34 cellular contexts compared by ENCODE assay signal in the genomic region with DNA sequence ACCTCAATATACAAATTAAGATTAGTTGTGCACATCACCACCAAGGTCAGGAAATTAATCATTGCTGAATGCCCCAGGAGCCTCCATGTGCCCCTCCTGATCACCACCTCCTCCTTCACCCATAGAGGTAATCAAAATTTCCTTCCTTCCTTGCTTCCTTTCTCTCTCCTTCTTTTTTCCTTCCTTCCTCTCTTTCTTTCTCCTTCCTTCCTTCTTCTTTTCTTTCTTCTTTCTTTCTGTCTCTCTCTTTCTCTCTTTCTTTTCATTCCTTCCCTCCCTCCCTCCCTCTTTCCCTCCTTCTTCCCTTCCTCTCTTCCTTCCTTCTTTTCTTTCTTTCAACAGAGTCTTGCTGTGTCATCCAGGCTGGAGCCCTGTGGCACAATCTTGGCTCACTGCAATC.
"Had no signal": no experiment of that assay in that cellular context is flagged by ENCODE, and none has a peak within 500 bp of the region (broad histone marks: within the 10 kb centered on the region; RNA-seq: fewer than 3 reads in every experiment).

No MANE protein-coding gene starts in this region.

- H3K4me3 Mint-ChIP-seq: activated B cell treated with CpG ODN at 0.5 μM for 24 hours; activated CD4-positive, alpha-beta memory T cell treated with anti-CD3 and anti-CD28 coated beads for 36 hours; activated CD4-positive, alpha-beta T cell treated with anti-CD3 and anti-CD28 coated beads, Interleukin-2, amount 10 ng/mL, durations not matched to agents 24 days and 14 days; activated CD8-positive, alpha-beta T cell treated with anti-CD3 and anti-CD28 coated beads for 36 hours; activated naive CD4-positive, alpha-beta T cell treated with anti-CD3 and anti-CD28 coated beads for 36 hours; activated naive CD8-positive, alpha-beta T cell treated with anti-CD3 and anti-CD28 coated beads for 36 hours; activated T-cell treated with anti-CD3 and anti-CD28 coated beads, Interleukin-2, amount 50 U/mL, for 4 hours; brain; T-helper 2 cell treated with Interferon-gamma antibody and Interleukin-4, amounts not matched to agents 5 μg/mL and 100 μg/mL, for 36 hours had no signal

- ATAC-seq: activated CD8-positive, alpha-beta T cell treated with anti-CD3 and anti-CD28 coated beads for 36 hours; activated naive CD4-positive, alpha-beta T cell treated with anti-CD3 and anti-CD28 coated beads, Interleukin-2, amount 50 U/mL, for 72 hours; activated T-cell treated with anti-CD3 and anti-CD28 coated beads, Interleukin-2, amount 50 U/mL, for 4 hours had no signal

- H3K27ac ChIP-seq: adrenal gland, ascending aorta, cardiac muscle cell, VCaP had no signal

- H3K4me1 ChIP-seq: adrenal gland, ascending aorta had no signal

- H3K9me3 ChIP-seq: adrenal gland, ascending aorta had no signal

- H3K4me3 ChIP-seq: adrenal gland, ascending aorta, cardiac muscle cell had no signal

- H3K27me3 Mint-ChIP-seq: activated B cell treated with CpG ODN at 0.5 μM for 24 hours had no signal

- H3K9me3 Mint-ChIP-seq: activated B cell treated with CpG ODN at 0.5 μM for 24 hours had no signal

- H3K36me3 ChIP-seq: adrenal gland, ascending aorta, cardiac muscle cell had no signal

- H3K36me3 Mint-ChIP-seq: activated naive CD4-positive, alpha-beta T cell treated with anti-CD3 and anti-CD28 coated beads, Interleukin-2, amount 50 U/mL, for 72 hours; activated naive CD8-positive, alpha-beta T cell treated with anti-CD3 and anti-CD28 coated beads for 36 hours; brain had no signal

- FAIRE-seq: bronchial epithelial cell, colon, TTC549 had no signal

- H3K4me1 Mint-ChIP-seq: activated naive CD8-positive, alpha-beta T cell treated with anti-CD3 and anti-CD28 coated beads for 36 hours; brain had no signal

- H3K27ac Mint-ChIP-seq: activated B cell treated with CpG ODN at 0.5 μM for 24 hours; activated CD4-positive, alpha-beta memory T cell treated with anti-CD3 and anti-CD28 coated beads for 36 hours; activated CD4-positive, alpha-beta T cell treated with anti-CD3 and anti-CD28 coated beads, Interleukin-2, amount 10 ng/mL, durations not matched to agents 24 days and 14 days; activated CD8-positive, alpha-beta T cell treated with anti-CD3 and anti-CD28 coated beads for 36 hours; activated naive CD4-positive, alpha-beta T cell treated with anti-CD3 and anti-CD28 coated beads for 36 hours; activated naive CD4-positive, alpha-beta T cell treated with anti-CD3 and anti-CD28 coated beads, Interleukin-2, amount 50 U/mL, for 72 hours; activated naive CD8-positive, alpha-beta T cell treated with anti-CD3 and anti-CD28 coated beads for 36 hours; activated T-helper 2 cell treated with anti-CD3 and anti-CD28 coated beads, Interferon-gamma antibody, Interleukin-2, Interleukin-4, amounts not matched to agents 10 μg/mL and 5 μg/mL and 100 μg/mL, durations not matched to agents 14 hours and 24 hours and 36 hours; brain; T-helper 2 cell treated with Interferon-gamma antibody and Interleukin-4, amounts not matched to agents 5 μg/mL and 100 μg/mL, for 36 hours had no signal

- DNase-seq: activated B cell treated with CpG ODN at 0.5 μM for 24 hours; activated CD4-positive, alpha-beta memory T cell treated with anti-CD3 and anti-CD28 coated beads for 36 hours; activated CD4-positive, alpha-beta T cell treated with anti-CD3 and anti-CD28 coated beads for 4 hours; activated CD4-positive, alpha-beta T cell treated with anti-CD3 and anti-CD28 coated beads, Interleukin-2, amount 10 ng/mL, durations not matched to agents 24 days and 14 days; activated CD4-positive, alpha-beta T cell treated with anti-CD3 and anti-CD28 coated beads, Interleukin-2, amount 50 U/mL, for 1 hour; activated CD4-positive, alpha-beta T cell treated with anti-CD3 and anti-CD28 coated beads, Interleukin-2, amount 50 U/mL, for 4 hours; activated CD4-positive, CD25-positive, alpha-beta regulatory T cell treated with anti-CD3 and anti-CD28 coated beads, Interleukin-2, amount 50 U/mL, for 72 hours; activated CD8-positive, alpha-beta memory T cell treated with anti-CD3 and anti-CD28 coated beads, Interleukin-2, amount 50 U/mL, for 4 hours; activated CD8-positive, alpha-beta T cell treated with anti-CD3 and anti-CD28 coated beads for 36 hours; activated effector memory CD4-positive, alpha-beta T cell treated with anti-CD3 and anti-CD28 coated beads, Interleukin-2, amount 50 U/mL, for 16 hours; activated gamma-delta T cell treated with Interleukin-2 at 50 U/mL for 16 hours; activated naive CD4-positive, alpha-beta T cell; activated naive CD4-positive, alpha-beta T cell treated with anti-CD3 and anti-CD28 coated beads for 36 hours; activated naive CD4-positive, alpha-beta T cell treated with anti-CD3 and anti-CD28 coated beads, Interleukin-2, amount 50 U/mL, for 16 hours; activated naive CD8-positive, alpha-beta T cell treated with anti-CD3 and anti-CD28 coated beads for 36 hours; activated T-cell treated with anti-CD3 and anti-CD28 coated beads for 4 hours; activated T-cell treated with anti-CD3 and anti-CD28 coated beads, Interleukin-2, amount 50 U/mL, for 1 hour; activated T-cell treated with anti-CD3 and anti-CD28 coated beads, Interleukin-2, amount 50 U/mL, for 4 hours; adrenal gland; amygdala; anterior cingulate cortex; caudate nucleus; T-helper 2 cell; T-helper 9 cell had no signal

- H3K27me3 ChIP-seq: adrenal gland, ascending aorta, cardiac muscle cell had no signal
